In the genomic region with DNA sequence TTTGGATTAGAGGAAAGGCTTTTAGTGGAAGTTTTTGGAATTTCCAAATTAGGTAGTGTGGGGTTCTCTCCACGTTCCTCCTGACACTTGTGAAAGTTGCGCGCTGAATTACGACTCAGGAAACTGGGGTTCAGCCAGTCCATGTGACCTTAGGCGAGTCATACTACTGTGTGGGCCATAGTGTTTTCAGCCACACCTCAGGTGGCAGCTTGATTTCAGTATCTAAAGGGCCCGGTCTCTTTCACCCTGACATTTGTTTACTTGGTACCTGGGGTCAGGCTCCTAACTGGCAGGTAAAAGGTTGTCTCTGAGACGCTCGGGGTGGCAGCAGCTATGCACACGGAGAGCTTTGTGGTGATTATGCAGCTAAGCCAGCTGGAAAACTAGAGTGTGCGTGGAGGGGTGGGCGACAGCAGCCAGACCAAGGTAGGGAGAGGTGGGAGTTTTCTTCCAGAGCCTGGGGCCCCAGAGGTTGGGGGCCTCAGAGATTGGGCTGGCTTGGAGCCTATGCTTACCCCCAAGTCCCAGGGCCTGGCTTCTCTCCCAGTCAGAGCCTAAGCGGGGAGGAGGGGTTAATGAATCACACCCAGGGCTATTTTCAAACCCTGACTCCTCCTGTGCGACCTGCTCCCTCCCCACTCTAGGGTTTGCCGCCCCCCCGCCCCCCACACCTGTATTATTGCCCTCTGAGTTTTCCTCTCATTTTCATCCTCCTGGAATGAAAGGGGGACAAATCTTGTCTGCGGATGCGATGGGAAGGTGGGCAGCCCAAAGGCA, we compare ENCODE assay signal across 8 cellular contexts. TPM values are rescaled to one million over a fixed set of nuclear protein-coding genes. Genes with fewer than 3 reads are reported as not detected.
DNase-seq lines count a peak whose midpoint lies in the region; ATAC-seq and TF ChIP-seq lines count a peak whose summit lies in the region.

No MANE protein-coding gene starts in this region.

- intact Hi-C loops in activated CD4-positive, alpha-beta memory T cell treated with anti-CD3 and anti-CD28 coated beads for 36 hours (cut with micrococcal nuclease) = loop anchor here (5.0 kb wide), 1 partner anchor 122 kb away; no protein-coding TSS in a partner anchor

- H3K9me3 Mint-ChIP-seq in activated CD4-positive, alpha-beta memory T cell treated with anti-CD3 and anti-CD28 coated beads for 36 hours = no peaks in the 10 kb centered on the region
- H3K9me3 Mint-ChIP-seq in immature natural killer cell = no peaks in the 10 kb centered on the region
- H3K9me3 Mint-ChIP-seq in stimulated activated memory B cell treated with anti-CD40 and anti-IgM and Interleukin-4, amounts not matched to agents 10 μg/mL and 1 μg/mL and 100 μg/mL, for 72 hours = no peaks in the 10 kb centered on the region

- ATAC-seq in stimulated activated memory B cell treated with anti-CD40 and anti-IgM and Interleukin-4, amounts not matched to agents 10 μg/mL and 1 μg/mL and 100 μg/mL, for 72 hours = no peak
- ATAC-seq in GM18858 (IDR thresholded peaks at IDR 0.05; ENCODE audit: unreplicated experiment) (no peak), HG03520 (IDR thresholded peaks at IDR 0.05; ENCODE audit: unreplicated experiment) (no peak)

- CTCF ChIA-PET in activated CD4-positive, alpha-beta memory T cell treated with anti-CD3 and anti-CD28 coated beads for 36 hours (lab: Charles Lee) = interaction anchor here (0.6 kb wide), 1 partner anchor 1322 kb away, joined by 3 read pairs; no protein-coding TSS in a partner anchor
- CTCF ChIA-PET in HEK293T (lab: Yijun Ruan, JAX) = no interaction called here

- H3K4me3 Mint-ChIP-seq in activated CD4-positive, alpha-beta memory T cell treated with anti-CD3 and anti-CD28 coated beads for 36 hours = peak overlapping the region; percentile 39
- H3K4me3 Mint-ChIP-seq in immature natural killer cell = peak overlapping the region; percentile 52 to 77 (median 60)
- peak overlapping the region; percentile 63 for H3K4me3 Mint-ChIP-seq in stimulated activated memory B cell treated with anti-CD40 and anti-IgM and Interleukin-4, amounts not matched to agents 10 μg/mL and 1 μg/mL and 100 μg/mL, for 72 hours

- POLR2A ChIA-PET in activated CD4-positive, alpha-beta memory T cell treated with anti-CD3 and anti-CD28 coated beads for 36 hours (lab: Charles Lee) = no interaction called here
- POLR2A ChIA-PET in HEK293T (lab: Yijun Ruan, JAX) = no interaction called here

- H3K36me3 Mint-ChIP-seq in activated CD4-positive, alpha-beta memory T cell treated with anti-CD3 and anti-CD28 coated beads for 36 hours = no peaks in the 10 kb centered on the region
- H3K36me3 Mint-ChIP-seq in immature natural killer cell = no peaks in the 10 kb centered on the region
- H3K36me3 Mint-ChIP-seq in stimulated activated memory B cell treated with anti-CD40 and anti-IgM and Interleukin-4, amounts not matched to agents 10 μg/mL and 1 μg/mL and 100 μg/mL, for 72 hours = no peaks in the 10 kb centered on the region

- H3K4me1 Mint-ChIP-seq in activated CD4-positive, alpha-beta memory T cell treated with anti-CD3 and anti-CD28 coated beads for 36 hours (ENCODE audit: low read depth) = peaks cover 6% of the 10 kb centered on the region
- H3K4me1 Mint-ChIP-seq in immature natural killer cell = peaks cover 0 to 5% of the 10 kb centered on the region in 2 donors
- peaks cover 4% of the 10 kb centered on the region for H3K4me1 Mint-ChIP-seq in stimulated activated memory B cell treated with anti-CD40 and anti-IgM and Interleukin-4, amounts not matched to agents 10 μg/mL and 1 μg/mL and 100 μg/mL, for 72 hours

- H3K27me3 Mint-ChIP-seq in activated CD4-positive, alpha-beta memory T cell treated with anti-CD3 and anti-CD28 coated beads for 36 hours = peaks cover 13% of the 10 kb centered on the region
- H3K27me3 Mint-ChIP-seq in immature natural killer cell (ENCODE audit: low read depth in 3 of 3) = peaks cover 2 to 9% (median 4%) of the 10 kb centered on the region in 3 donors
- H3K27me3 Mint-ChIP-seq in stimulated activated memory B cell treated with anti-CD40 and anti-IgM and Interleukin-4, amounts not matched to agents 10 μg/mL and 1 μg/mL and 100 μg/mL, for 72 hours = peaks cover 20% of the 10 kb centered on the region

- no peak overlapping the region for H3K27ac Mint-ChIP-seq in activated CD4-positive, alpha-beta memory T cell treated with anti-CD3 and anti-CD28 coated beads for 36 hours
- no peak overlapping the region for H3K27ac Mint-ChIP-seq in immature natural killer cell
- no peak overlapping the region for H3K27ac Mint-ChIP-seq in stimulated activated memory B cell treated with anti-CD40 and anti-IgM and Interleukin-4, amounts not matched to agents 10 μg/mL and 1 μg/mL and 100 μg/mL, for 72 hours

- peak; percentile 1 for DNase-seq in NK-92 treated with Interleukin-12 subunit alpha and Interleukin-12 subunit beta, amount 100 ng/mL, for 24 hours (lab: John Stamatoyannopoulos, UW)
- DNase-seq in NK-92 (lab: John Stamatoyannopoulos, UW; ENCODE audit: unreplicated experiment) (no peak), immature natural killer cell (no peak), HEK293T (ENCODE audit: extremely low spot score) (no peak)
- peak; percentile 15 for DNase-seq in activated CD4-positive, alpha-beta memory T cell treated with anti-CD3 and anti-CD28 coated beads for 36 hours

TF ChIP-seq in HEK293T, 16 proteins besides CTCF, POLR2A, EP300 and RAD21:
- TF ChIP-seq BHLHE40 (IDR thresholded peaks at IDR 0.05; ENCODE audit: borderline replicate concordance) (no peak), FOXM1 (IDR thresholded peaks at IDR 0.05; ENCODE audit: borderline replicate concordance) (no peak)
TF ChIP-seq in HEK293T: peak in this region for 0.

RNA-seq across cellular contexts. Expression of gene STARD8, which starts 47.2 kb away (rescaled TPM):
- total RNA-seq in activated CD4-positive, alpha-beta memory T cell treated with anti-CD3 and anti-CD28 coated beads for 36 hours = under 1 TPM; 0.57 to 0.80 TPM
- polyA plus RNA-seq in immature natural killer cell = under 1 TPM in 2 of 3 donors, not detected in 1; 0.22 to 0.27 TPM

Comparison
In these comparisons a context has a peak if more than half of its experiments do, and no peak if none do; other contexts are left out.
1. DNase-seq: peak in NK-92 treated with Interleukin-12 subunit alpha and Interleukin-12 subunit beta, amount 100 ng/mL, for 24 hours (single experiment) and activated CD4-positive, alpha-beta memory T cell treated with anti-CD3 and anti-CD28 coated beads for 36 hours (single experiment); none in NK-92 (single experiment), immature natural killer cell (0 of 3) and HEK293T (single experiment).
2. Peak in every context shown above with its lines, with median percentiles within 50 percentile points of each other: H3K4me3 Mint-ChIP-seq.